In genomic region chr9:81227507-81228245, GRCh38 we compare ENCODE assay signal across 24 cellular contexts.
DNase-seq lines count a peak whose midpoint lies in the region; ATAC-seq and TF ChIP-seq lines count a peak whose summit lies in the region.
"Had no signal": no experiment of that assay in that cellular context is flagged by ENCODE, and none has a peak within 500 bp of the region (broad histone marks: within the 10 kb centered on the region; RNA-seq: fewer than 3 reads in every experiment).

No MANE protein-coding gene starts in this region.

- no peak overlapping the region for H3K14ac ChIP-seq in H9 (ENCODE audit: insufficient read depth, low read length)

- H3K4me2 ChIP-seq in GM23338 (no peak overlapping the region), H9 (ENCODE audit: insufficient read depth, insufficient read length, low read length) (no peak overlapping the region), MM.1S (ENCODE audit: low read depth, low read length) (no peak overlapping the region)
- H3K4me2 ChIP-seq: A549 had no signal

- no peaks in the 10 kb centered on the region for H4K20me1 ChIP-seq in GM23338 (replicated peaks; ENCODE audit: insufficient read depth)
- no peaks in the 10 kb centered on the region for H4K20me1 ChIP-seq in H9 (ENCODE audit: control insufficient read depth, insufficient read depth, insufficient read length)
- H4K20me1 ChIP-seq in MM.1S (ENCODE audit: insufficient read depth, low read length): no peaks in the 10 kb centered on the region

- H4K8ac ChIP-seq in H9 (replicated peaks; ENCODE audit: insufficient read length, low read depth, low read length): no peak overlapping the region

- H3T11ph ChIP-seq in H9 (ENCODE audit: low read length): no peak overlapping the region

- H3K27ac Mint-ChIP-seq in GM23338: no peak overlapping the region; the same call in 1 of the 2 replicates
- no peak overlapping the region for H3K27ac Mint-ChIP-seq in H9
- H3K27ac Mint-ChIP-seq in endodermal cell: no peak overlapping the region
- H3K27ac Mint-ChIP-seq: CD4-positive, alpha-beta memory T cell; HFFc6 had no signal

- H3K23ac ChIP-seq in H9 (ENCODE audit: insufficient read length, low read depth, low read length): no peak overlapping the region

- no peaks in the 10 kb centered on the region for H3K27me3 ChIP-seq in GM23338 (ENCODE audit: insufficient read depth)
- H3K27me3 ChIP-seq in H9 (ENCODE audit: insufficient read depth, low read length): no peaks in the 10 kb centered on the region
- H3K27me3 ChIP-seq in endodermal cell (ENCODE audit: control insufficient read depth, insufficient read depth, low read length, poor library complexity, severe bottlenecking): no peaks in the 10 kb centered on the region
- no peaks in the 10 kb centered on the region for H3K27me3 ChIP-seq in SJCRH30
- no peaks in the 10 kb centered on the region for H3K27me3 ChIP-seq in MM.1S (replicated peaks; ENCODE audit: insufficient read depth, low read length)

- H2BK120ac ChIP-seq in H9 (ENCODE audit: low read depth, low read length, poor library complexity, severe bottlenecking): no peak overlapping the region

- H3K9me3 Mint-ChIP-seq in GM23338: no peaks in the 10 kb centered on the region; the same call in 2 of the 3 replicates
- H3K9me3 Mint-ChIP-seq in H9: no peaks in the 10 kb centered on the region; a peak in 1 of 5 replicates
- H3K9me3 Mint-ChIP-seq in endodermal cell: peaks cover 2% of the 10 kb centered on the region
- H3K9me3 Mint-ChIP-seq: HFFc6 had no signal

- H3K4me3 ChIP-seq in GM23338: no peak overlapping the region
- H3K4me3 ChIP-seq in endodermal cell (ENCODE audit: low read length): no peak overlapping the region
- no peak overlapping the region for H3K4me3 ChIP-seq in SJCRH30
- no peak overlapping the region for H3K4me3 ChIP-seq in MM.1S (ENCODE audit: low read length)
- H3K4me3 ChIP-seq: A549, HAP-1 had no signal

- H3K4me1 ChIP-seq in GM23338 (ENCODE audit: insufficient read depth) (no peaks in the 10 kb centered on the region), H9 (ENCODE audit: insufficient read depth, low read length) (no peaks in the 10 kb centered on the region; the same call in 1 of the 2 replicates), endodermal cell (ENCODE audit: control insufficient read depth, insufficient read depth, low read length) (peaks cover 7% of the 10 kb centered on the region), SJCRH30 (no peaks in the 10 kb centered on the region), MM.1S (ENCODE audit: low read length) (no peaks in the 10 kb centered on the region)
- H3K4me1 ChIP-seq: A549, HAP-1 had no signal

- no peak for TF ChIP-seq CTCF in GM23338 (conservative IDR thresholded peaks at IDR 0.05; ENCODE audit: low read depth in 2 of 2)
- no peak for TF ChIP-seq CTCF in H9 (conservative IDR thresholded peaks at IDR 0.05)
- no peak for TF ChIP-seq CTCF in endodermal cell (conservative IDR thresholded peaks at IDR 0.05)
- no peak for TF ChIP-seq CTCF in MM.1S (IDR thresholded peaks at IDR 0.05; ENCODE audit: low read length)

- H2BK15ac ChIP-seq in H9 (ENCODE audit: low read depth, low read length): no peak overlapping the region

- no peak overlapping the region for H4K91ac ChIP-seq in H9 (ENCODE audit: insufficient read length, low read depth, low read length)

- no peaks in the 10 kb centered on the region for H3K36me3 ChIP-seq in GM23338 (ENCODE audit: insufficient read depth)
- no peaks in the 10 kb centered on the region for H3K36me3 ChIP-seq in endodermal cell (ENCODE audit: control insufficient read depth, insufficient read depth, low read length)
- no peaks in the 10 kb centered on the region for H3K36me3 ChIP-seq in SJCRH30
- no peaks in the 10 kb centered on the region for H3K36me3 ChIP-seq in MM.1S (replicated peaks; ENCODE audit: insufficient read depth, low read length)
- H3K36me3 ChIP-seq: HAP-1 had no signal

- no peaks in the 10 kb centered on the region for H3K9me3 ChIP-seq in H9 (ENCODE audit: control insufficient read depth, low read depth, low read length)
- no peaks in the 10 kb centered on the region for H3K9me3 ChIP-seq in endodermal cell (ENCODE audit: control insufficient read depth, low read length)
- peaks cover 2% of the 10 kb centered on the region; the same call in 1 of the 2 replicates for H3K9me3 ChIP-seq in SJCRH30 (replicated peaks)
- H3K9me3 ChIP-seq in MM.1S (replicated peaks; ENCODE audit: insufficient read depth, low read length): no peaks in the 10 kb centered on the region
- H3K9me3 ChIP-seq: A549, HAP-1 had no signal

- H3K79me1 ChIP-seq in H9 (ENCODE audit: insufficient read depth, low read depth, low read length, poor library complexity, severe bottlenecking): no peaks in the 10 kb centered on the region

- DNase-seq in GM23338 (ENCODE audit: low spot score) (no peak), H9 (no peak), endodermal cell (no peak), putamen (ENCODE audit: low spot score) (peak; percentile 24), SJCRH30 (no peak), MM.1S (no peak)
- DNase-seq: C1 segment of cervical spinal cord; CD4-positive, alpha-beta memory T cell; COR-L47; DMS53; GF-D8; HFFc6; NCI-H1092; NCI-H1436; NCI-H187; NCI-H2081 treated with DMSO at 0.1 percent for 48 hours; NCI-H2171; Right ventricle myocardium superior; RPMI8226; T-helper 1 cell had no signal

- H3K4ac ChIP-seq in H9 (ENCODE audit: low read depth, low read length): no peak overlapping the region

- H3K79me2 ChIP-seq in GM23338 (replicated peaks; ENCODE audit: insufficient read depth) (no peaks in the 10 kb centered on the region), H9 (ENCODE audit: insufficient read depth, low read length) (no peaks in the 10 kb centered on the region), MM.1S (ENCODE audit: low read length) (no peaks in the 10 kb centered on the region)

- H2AFZ ChIP-seq in GM23338 (0 out of 2 replicates have a peak overlapping the region, but pooled peaks have one; percentile 11), H9 (ENCODE audit: low read length) (no peak overlapping the region), MM.1S (ENCODE audit: low read length) (no peak overlapping the region)

- peak overlapping the region; percentile 45 for H2BK20ac ChIP-seq in H9 (ENCODE audit: low read depth, low read length, poor library complexity, severe bottlenecking)

- H3K4me3 Mint-ChIP-seq in GM23338: no peak overlapping the region
- no peak overlapping the region for H3K4me3 Mint-ChIP-seq in H9
- no peak overlapping the region for H3K4me3 Mint-ChIP-seq in endodermal cell
- H3K4me3 Mint-ChIP-seq: CD4-positive, alpha-beta memory T cell; HFFc6 had no signal

- H4K5ac ChIP-seq in H9 (ENCODE audit: insufficient read length, low read depth, low read length): no peak overlapping the region

- H2BK5ac ChIP-seq in H9 (ENCODE audit: insufficient read length, low read length): no peak overlapping the region

- ATAC-seq in GM23338 (no peak), HG03378 (IDR thresholded peaks at IDR 0.05; ENCODE audit: unreplicated experiment) (no peak)
- ATAC-seq: A549 had no signal

- no CpG with 5 or more reads among the region's 6 CpGs for WGBS in H9 (ENCODE audit: extremely low coverage, insufficient read length, low lambda C conversion rate)
- WGBS in endodermal cell (ENCODE audit: insufficient coverage in 1 of 2, insufficient read length in 1 of 2), 2 experiments: 75 to 87% methylated on average over 5 to 6 of the region's 6 CpGs

- no peaks in the 10 kb centered on the region for H3K23me2 ChIP-seq in H9 (ENCODE audit: insufficient read length, low read depth, low read length, poor library complexity, severe bottlenecking)

- H3K9me2 ChIP-seq in GM23338 (ENCODE audit: insufficient read depth) (no peaks in the 10 kb centered on the region; the same call in none of the 2 replicates), MM.1S (replicated peaks; ENCODE audit: insufficient read depth, low read length) (no peaks in the 10 kb centered on the region)

- H3K56ac ChIP-seq in H9 (ENCODE audit: insufficient read length, low read depth, low read length): no peak overlapping the region

- H3K36me3 Mint-ChIP-seq in GM23338 (ENCODE audit: low read depth) (no peaks in the 10 kb centered on the region), H9 (ENCODE audit: insufficient read depth in 1 of 3, low read depth in 3 of 3) (no peaks in the 10 kb centered on the region), endodermal cell (ENCODE audit: low read depth) (no peaks in the 10 kb centered on the region)
- H3K36me3 Mint-ChIP-seq: CD4-positive, alpha-beta memory T cell had no signal

- H3K27me3 Mint-ChIP-seq in GM23338 (ENCODE audit: insufficient read depth, low read depth, poor library complexity) (no peaks in the 10 kb centered on the region), H9 (ENCODE audit: low read depth) (no peaks in the 10 kb centered on the region), endodermal cell (ENCODE audit: insufficient read depth) (no peaks in the 10 kb centered on the region)
- H3K27me3 Mint-ChIP-seq: CD4-positive, alpha-beta memory T cell had no signal

- no peak overlapping the region for H3K18ac ChIP-seq in H9 (ENCODE audit: insufficient read length, low read depth, low read length)

- H3K4me1 Mint-ChIP-seq in GM23338 (peaks cover 6% of the 10 kb centered on the region), H9 (peaks cover 4 to 9% of the 10 kb centered on the region in 2 experiments; a peak in 2 of 4 replicates), endodermal cell (peaks cover 15% of the 10 kb centered on the region)
- H3K4me1 Mint-ChIP-seq: CD4-positive, alpha-beta memory T cell had no signal

- H3F3A ChIP-seq in GM23338 (replicated peaks; ENCODE audit: low read depth) (no peaks in the 10 kb centered on the region), MM.1S (ENCODE audit: insufficient read depth, low read length) (no peaks in the 10 kb centered on the region)

- no peak overlapping the region for H3K27ac ChIP-seq in GM23338 (ENCODE audit: low read depth)
- no peak overlapping the region for H3K27ac ChIP-seq in H9 (ENCODE audit: insufficient read length, low read depth, low read length)
- peak overlapping the region; percentile 12 for H3K27ac ChIP-seq in endodermal cell (ENCODE audit: low read depth, low read length)
- H3K27ac ChIP-seq in SJCRH30: no peak overlapping the region
- no peak overlapping the region for H3K27ac ChIP-seq in MM.1S (ENCODE audit: low read length)
- H3K27ac ChIP-seq: A549, HL-60 had no signal

- H3K9ac ChIP-seq in H9 (ENCODE audit: extremely low read depth, insufficient read length, low read length) (no peak overlapping the region), endodermal cell (ENCODE audit: extremely low read depth, low read length, poor library complexity, severe bottlenecking) (no peak overlapping the region), MM.1S (ENCODE audit: low read length) (no peak overlapping the region)

- H2AK5ac ChIP-seq in H9 (ENCODE audit: insufficient read length, low read length): no peak overlapping the region

- no peak overlapping the region for H2BK12ac ChIP-seq in H9 (ENCODE audit: insufficient read length, low read depth, low read length)

TF ChIP-seq in GM23338, 12 proteins besides CTCF, POLR2A, EP300 and RAD21 (continues in another document):
- no peak for TF ChIP-seq NANOG (IDR thresholded peaks at IDR 0.05; ENCODE audit: borderline replicate concordance)
